ENCODE assay signal across 19 cellular contexts in the genomic region with DNA sequence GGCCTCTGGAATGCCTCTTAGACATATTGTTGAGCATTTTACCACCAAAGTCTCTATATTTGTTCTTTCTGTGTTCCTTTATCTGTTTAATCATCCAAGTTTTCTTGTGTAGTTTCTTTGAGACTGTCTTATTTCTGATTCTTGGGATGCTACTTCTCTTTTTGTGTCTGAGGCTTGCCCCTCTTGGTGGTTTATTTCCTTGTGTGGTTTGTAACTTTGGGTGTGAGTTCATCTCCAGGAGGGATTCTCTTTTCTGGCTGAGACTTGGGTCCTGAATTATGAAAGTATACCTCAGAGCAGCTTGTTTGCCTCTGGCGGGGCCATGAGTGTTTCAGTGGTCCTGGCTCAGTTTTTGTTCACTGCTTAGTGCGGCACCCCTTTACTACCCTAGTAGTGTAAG. TPM values are rescaled to one million over a fixed set of nuclear protein-coding genes. Genes with fewer than 3 reads are reported as not detected.
A peak's percentile ranks its signal among the peaks of the same experiment; 100 is the strongest.
DNase-seq lines count a peak whose midpoint lies in the region; ATAC-seq and TF ChIP-seq lines count a peak whose summit lies in the region.
"Had no signal": no experiment of that assay in that cellular context is flagged by ENCODE, and none has a peak within 500 bp of the region (broad histone marks: within the 10 kb centered on the region; RNA-seq: fewer than 3 reads in every experiment).

No MANE protein-coding gene starts in this region.

- H3K4me3 ChIP-seq in gastroesophageal sphincter, result no peak overlapping the region
- H3K4me3 ChIP-seq in tibial artery, result no peak overlapping the region

- DNase-seq in activated T-cell treated with anti-CD3 and anti-CD28 coated beads, Interleukin-2, amount 50 U/mL, for 24 hours, result no peak
- DNase-seq in activated T-cell treated with anti-CD3 and anti-CD28 coated beads, Interleukin-2, amount 50 U/mL, for 48 hours, result no peak
- DNase-seq in SIG-M5 (lab: John Stamatoyannopoulos, UW), result peak; percentile 28
- DNase-seq in tibial artery, result no peak
- no peak for DNase-seq in AG08396 (ENCODE audit: low spot score)
- no peak for DNase-seq in sciatic nerve (ENCODE audit: low spot score)
- DNase-seq in NCI-H1092 (lab: John Stamatoyannopoulos, UW), result no peak
- DNase-seq: 8988T, DMS79 treated with DMSO at 0.1 percent for 48 hours, H9, KG1, left cardiac atrium, NCI-H1436 had no signal

- peaks cover 42% of the 10 kb centered on the region for H3K4me1 Mint-ChIP-seq in activated T-cell treated with anti-CD3 and anti-CD28 coated beads, Interleukin-2, amount 50 U/mL, for 24 hours (ENCODE audit: low read depth)
- H3K4me1 Mint-ChIP-seq: H9 had no signal

- H3K9me3 Mint-ChIP-seq in activated T-cell treated with anti-CD3 and anti-CD28 coated beads, Interleukin-2, amount 50 U/mL, for 24 hours, result no peaks in the 10 kb centered on the region
- H3K9me3 Mint-ChIP-seq: activated T-helper 17 cell treated with anti-CD3 and anti-CD28 coated beads, Interleukin-2, amount 50 U/mL, for 72 hours; H9; T-helper 1 cell treated with Interleukin-12 subunit alpha and Interleukin-12 subunit beta and Interleukin-4 antibody, amounts not matched to agents 30 μg/mL and 1 μg/mL, for 36 hours had no signal

- no peaks in the 10 kb centered on the region for H3K36me3 ChIP-seq in gastroesophageal sphincter
- no peaks in the 10 kb centered on the region for H3K36me3 ChIP-seq in tibial artery

- H3K27me3 Mint-ChIP-seq in activated T-cell treated with anti-CD3 and anti-CD28 coated beads, Interleukin-2, amount 50 U/mL, for 24 hours, result no peaks in the 10 kb centered on the region
- H3K27me3 Mint-ChIP-seq: activated T-helper 17 cell treated with anti-CD3 and anti-CD28 coated beads, Interleukin-2, amount 50 U/mL, for 72 hours had no signal

- no peak for TF ChIP-seq POLR2A in gastroesophageal sphincter (IDR thresholded peaks at IDR 0.05)

- no peaks in the 10 kb centered on the region for H3K9me3 ChIP-seq in gastroesophageal sphincter
- H3K9me3 ChIP-seq in tibial artery, result no peaks in the 10 kb centered on the region

- WGBS in gastroesophageal sphincter (ENCODE audit: low coverage in 1 of 2), 2 donors, result no CpG with 5 or more reads among the region's 2 CpGs

- ATAC-seq in gastroesophageal sphincter, result no peak
- no peak for ATAC-seq in sciatic nerve
- ATAC-seq: activated T-helper 17 cell treated with anti-CD3 and anti-CD28 coated beads, Interleukin-2, amount 50 U/mL, for 72 hours had no signal

- H3K27me3 ChIP-seq in gastroesophageal sphincter, result no peaks in the 10 kb centered on the region
- no peaks in the 10 kb centered on the region for H3K27me3 ChIP-seq in tibial artery

- H3K4me1 ChIP-seq in gastroesophageal sphincter, result peaks cover 0 to 49% (median 7%) of the 10 kb centered on the region in 3 donors
- peaks cover 0 to 27% (median 4%) of the 10 kb centered on the region in 4 donors for H3K4me1 ChIP-seq in tibial artery
- H3K4me1 ChIP-seq: parathyroid adenoma had no signal

- no peak for TF ChIP-seq EP300 in gastroesophageal sphincter (IDR thresholded peaks at IDR 0.05)

- H3K27ac Mint-ChIP-seq in activated T-cell treated with anti-CD3 and anti-CD28 coated beads, Interleukin-2, amount 50 U/mL, for 24 hours, result peak overlapping the region; percentile 19
- H3K27ac Mint-ChIP-seq: activated T-helper 17 cell treated with anti-CD3 and anti-CD28 coated beads, Interleukin-2, amount 50 U/mL, for 72 hours; T-helper 1 cell treated with Interleukin-12 subunit alpha and Interleukin-12 subunit beta and Interleukin-4 antibody, amounts not matched to agents 30 μg/mL and 1 μg/mL, for 36 hours had no signal

- peak overlapping the region in 3 of 4 donors; percentile 61 to 71 (median 66) for H3K27ac ChIP-seq in gastroesophageal sphincter
- peak overlapping the region; percentile 2 to 40 for H3K27ac ChIP-seq in tibial artery
- H3K27ac ChIP-seq: C4-2B, HL-60, parathyroid adenoma had no signal

- peaks cover 15% of the 10 kb centered on the region for H3K36me3 Mint-ChIP-seq in activated T-cell treated with anti-CD3 and anti-CD28 coated beads, Interleukin-2, amount 50 U/mL, for 24 hours (ENCODE audit: low read depth)

- no peak overlapping the region for H3K4me3 Mint-ChIP-seq in activated T-cell treated with anti-CD3 and anti-CD28 coated beads, Interleukin-2, amount 50 U/mL, for 24 hours
- H3K4me3 Mint-ChIP-seq: activated T-helper 17 cell treated with anti-CD3 and anti-CD28 coated beads, Interleukin-2, amount 50 U/mL, for 72 hours; H9; T-helper 1 cell treated with Interleukin-12 subunit alpha and Interleukin-12 subunit beta and Interleukin-4 antibody, amounts not matched to agents 30 μg/mL and 1 μg/mL, for 36 hours had no signal

- TF ChIP-seq CTCF in gastroesophageal sphincter (IDR thresholded peaks at IDR 0.05) (no peak), tibial artery (IDR thresholded peaks at IDR 0.05) (no peak)

- intact Hi-C loops in tibial artery (cut with DNase I; ENCODE audit: low total_unique reads) (no loop called here), sciatic nerve (cut with DNase I) (no loop called here)

RNA-seq across cellular contexts. Expression of gene PPARD, which starts 33.9 kb away (rescaled TPM):
- 10 to 100 TPM; 10.3 to 16.0 (median 13.3) TPM for total RNA-seq in gastroesophageal sphincter
- 26.7 TPM for total RNA-seq in sciatic nerve
